ENCODE assay signal across 10 cellular contexts in genomic region chr15:92393287-92393993, GRCh38. TPM values are rescaled to one million over a fixed set of nuclear protein-coding genes. Genes with fewer than 3 reads are reported as not detected.
DNase-seq lines count a peak whose midpoint lies in the region; ATAC-seq and TF ChIP-seq lines count a peak whose summit lies in the region.
"Had no signal": no experiment of that assay in that cellular context is flagged by ENCODE, and none has a peak within 500 bp of the region (broad histone marks: within the 10 kb centered on the region; RNA-seq: fewer than 3 reads in every experiment).

A gene with protein sequence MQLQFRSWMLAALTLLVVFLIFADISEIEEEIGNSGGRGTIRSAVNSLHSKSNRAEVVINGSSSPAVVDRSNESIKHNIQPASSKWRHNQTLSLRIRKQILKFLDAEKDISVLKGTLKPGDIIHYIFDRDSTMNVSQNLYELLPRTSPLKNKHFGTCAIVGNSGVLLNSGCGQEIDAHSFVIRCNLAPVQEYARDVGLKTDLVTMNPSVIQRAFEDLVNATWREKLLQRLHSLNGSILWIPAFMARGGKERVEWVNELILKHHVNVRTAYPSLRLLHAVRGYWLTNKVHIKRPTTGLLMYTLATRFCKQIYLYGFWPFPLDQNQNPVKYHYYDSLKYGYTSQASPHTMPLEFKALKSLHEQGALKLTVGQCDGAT (plus strand): TSS chr15:92393881. CDS start chr15:92394065, 184 bp downstream.

- no peak within 1 kb of the TSS for H2AFZ ChIP-seq in Karpas-422 (ENCODE audit: low read length)

- no peaks in the 10 kb centered on the region for H3K36me3 Mint-ChIP-seq in osteocyte (ENCODE audit: unreplicated experiment)

- peak within 1 kb of the TSS; percentile 90 for H3K4me3 Mint-ChIP-seq in osteocyte (ENCODE audit: unreplicated experiment)
- H3K4me3 Mint-ChIP-seq: activated B cell treated with CpG ODN at 0.5 μM for 24 hours had no signal

- no peak within 1 kb of the TSS for H3K4me2 ChIP-seq in Karpas-422 (ENCODE audit: low read depth, low read length, poor library complexity, severe bottlenecking)

- H3K4me3 ChIP-seq in Karpas-422 (ENCODE audit: low read length) = no peak within 1 kb of the TSS

- H3K79me2 ChIP-seq in Karpas-422 (ENCODE audit: low read length) = no peaks in the 10 kb centered on the region

- H3K9ac ChIP-seq in Karpas-422 (ENCODE audit: low read length) = no peak within 1 kb of the TSS

- H4K20me1 ChIP-seq in Karpas-422 (ENCODE audit: insufficient read depth, low read depth, low read length) = no peaks in the 10 kb centered on the region

- no peaks in the 10 kb centered on the region for H3K9me3 Mint-ChIP-seq in osteocyte (ENCODE audit: unreplicated experiment)
- H3K9me3 Mint-ChIP-seq: activated B cell treated with CpG ODN at 0.5 μM for 24 hours had no signal

- TF ChIP-seq CTCF in osteocyte (IDR thresholded peaks at IDR 0.05) = no peak

- H3K9me3 ChIP-seq in Karpas-422 (ENCODE audit: low read length) = no peaks in the 10 kb centered on the region

- H3K27me3 ChIP-seq in Karpas-422 (ENCODE audit: low read length) = no peaks in the 10 kb centered on the region

- peak within 1 kb of the TSS; percentile 47 for H3K27ac Mint-ChIP-seq in osteocyte (ENCODE audit: unreplicated experiment)
- H3K27ac Mint-ChIP-seq: activated B cell treated with CpG ODN at 0.5 μM for 24 hours had no signal

- H3K4me1 ChIP-seq in Karpas-422 (ENCODE audit: low read length) = no peaks in the 10 kb centered on the region

- H3K4me1 Mint-ChIP-seq in osteocyte (ENCODE audit: unreplicated experiment) = peaks cover 17% of the 10 kb centered on the region

- DNase-seq in GM03348 (ENCODE audit: low spot score) (peak; percentile 40), NCI-H2171 treated with DMSO at 0.1 percent for 48 hours (lab: John Stamatoyannopoulos, UW) (peak; percentile 49), osteocyte (ENCODE audit: extremely low spot score, unreplicated experiment) (peak; percentile 87), Karpas-422 (no peak), middle frontal gyrus (ENCODE audit: extremely low spot score, low spot score) (no peak)
- DNase-seq: activated B cell treated with CpG ODN at 0.5 μM for 24 hours, substantia nigra had no signal

- H3K27ac ChIP-seq in Karpas-422 (ENCODE audit: low read length) = no peak within 1 kb of the TSS

- peaks cover 57% of the 10 kb centered on the region for H3K27me3 Mint-ChIP-seq in osteocyte (ENCODE audit: unreplicated experiment)

- H3K9me2 ChIP-seq in Karpas-422 (replicated peaks; ENCODE audit: insufficient read depth, low read length) = no peaks in the 10 kb centered on the region

- peak; percentile 56 for ATAC-seq in esophagus mucosa
- ATAC-seq in GM19452 (IDR thresholded peaks at IDR 0.05; ENCODE audit: unreplicated experiment) = no peak
- no peak for ATAC-seq in HG02759 (IDR thresholded peaks at IDR 0.05; ENCODE audit: unreplicated experiment)

- no peaks in the 10 kb centered on the region for H3K36me3 ChIP-seq in Karpas-422 (ENCODE audit: insufficient read depth, low read length)

RNA-seq across cellular contexts. Expression of the gene that starts here (rescaled TPM):
- total RNA-seq in esophagus mucosa (0.16 TPM), osteocyte (2.1 and 3.5 TPM in 2 replicates)
- 0.11 TPM in 1 of 2 replicates, not detected in the other for total RNA-seq in Karpas-422 (2014; rRNA removed; shearing (Covaris generic); ENCODE audit: low replicate concordance)
- total RNA-seq: activated B cell treated with CpG ODN at 0.5 μM for 24 hours had no signal

Comparison
In these comparisons a context has a peak if more than half of its experiments do, and no peak if none do; other contexts are left out.
1. Peak in ATAC-seq in esophagus mucosa; RNA of the gene not detected or under 1 TPM.
2. DNase-seq: peak in GM03348 (single experiment), NCI-H2171 treated with DMSO at 0.1 percent for 48 hours (single experiment) and osteocyte (single experiment); none in Karpas-422 (single experiment) and middle frontal gyrus (single experiment).